Comparison of ENCODE assay signal across 19 cellular contexts in the genomic region with DNA sequence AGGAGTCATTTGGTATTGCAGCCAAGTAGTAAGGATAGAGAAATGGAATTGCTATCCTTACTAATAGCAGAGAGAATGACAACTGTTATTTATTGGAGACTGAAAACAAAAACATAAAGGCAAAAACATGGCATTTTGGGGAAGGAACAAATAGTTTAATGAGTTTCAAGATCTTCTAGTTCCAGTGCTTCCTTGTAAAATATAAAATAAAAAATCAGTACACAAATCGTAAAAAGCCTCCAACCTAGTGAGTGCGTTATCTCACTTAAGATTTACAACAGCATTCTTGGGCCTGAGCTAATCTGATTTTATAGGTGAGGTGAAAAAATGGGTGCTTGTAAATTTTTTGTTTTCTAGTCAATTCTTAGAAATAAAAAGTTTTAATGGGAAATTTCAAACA.
"Had no signal": no experiment of that assay in that cellular context is flagged by ENCODE, and none has a peak within 500 bp of the region (broad histone marks: within the 10 kb centered on the region; RNA-seq: fewer than 3 reads in every experiment).

No MANE protein-coding gene starts in this region.

- H3K4me3 ChIP-seq: dorsolateral prefrontal cortex, lower lobe of right lung, neural progenitor cell, transverse colon had no signal

- ATAC-seq: lower lobe of right lung had no signal

- H3K27ac ChIP-seq: dorsolateral prefrontal cortex, lower lobe of right lung, neural progenitor cell, transverse colon, WERI-Rb-1 had no signal

- H3K27ac Mint-ChIP-seq: brain, mesothelial cell of epicardium, neural progenitor cell, progenitor cell of endocrine pancreas had no signal

- H3K27me3 Mint-ChIP-seq: progenitor cell of endocrine pancreas had no signal

- H3K27me3 ChIP-seq: dorsolateral prefrontal cortex, neural progenitor cell, transverse colon had no signal

- DNase-seq: activated CD4-positive, alpha-beta T cell treated with anti-CD3 and anti-CD28 coated beads for 1 hour; activated CD8-positive, alpha-beta memory T cell treated with anti-CD3 and anti-CD28 coated beads for 24 hours; activated CD8-positive, alpha-beta memory T cell treated with anti-CD3 and anti-CD28 coated beads, Interleukin-2, amount 50 U/mL, for 48 hours; caudate nucleus; dorsolateral prefrontal cortex; foreskin melanocyte; head of caudate nucleus; lower lobe of right lung; stimulated activated CD4-positive, alpha-beta T cell treated with anti-CD3 and anti-CD28 coated beads, Interleukin-12 subunit alpha, Interleukin-12 subunit beta, amount 100 ng/mL, for 4 hours; stimulated activated CD4-positive, alpha-beta T cell treated with anti-CD3 and anti-CD28 coated beads, Interleukin-1b, Interleukin-23, amount 100 ng/mL, for 48 hours; stimulated activated CD8-positive, alpha-beta memory T cell treated with anti-CD3 and anti-CD28 coated beads, Interleukin-4, amount 100 ng/mL, for 48 hours; stimulated activated naive CD4-positive, alpha-beta T cell treated with Interleukin-2 at 50 U/mL for 16 hours; T-helper 2 cell; transverse colon; WERI-Rb-1 had no signal

- H3K4me3 Mint-ChIP-seq: mesothelial cell of epicardium, neural progenitor cell had no signal
